Comparison of ENCODE assay signal across 17 cellular contexts in genomic region chr6:141968632-141969031, GRCh38.
"Had no signal": no experiment of that assay in that cellular context is flagged by ENCODE, and none has a peak within 500 bp of the region (broad histone marks: within the 10 kb centered on the region; RNA-seq: fewer than 3 reads in every experiment).

No MANE protein-coding gene starts in this region.

- H3K4me3 ChIP-seq: MG63 had no signal

- H3K36me3 ChIP-seq: MG63 had no signal

- DNase-seq: IMR-90, Karpas-422, KG1, MG63, NCI-H1092 treated with DMSO at 0.1 percent for 48 hours, NCI-H1436, NCI-H187, NCI-H2029, NCI-H2081 treated with DMSO at 0.1 percent for 48 hours, NCI-H2171, NCI-H446, NCI-H510A, NCI-H524 treated with DMSO at 0.1 percent for 48 hours, NCI-H69, NCI-H774, SHP77 had no signal

- H3K27ac ChIP-seq: RWPE1 had no signal

- H3K9me3 ChIP-seq: MG63 had no signal

- H3K27me3 ChIP-seq: MG63 had no signal
